In genomic region chr5:105501315-105501714, GRCh38 we compare ENCODE assay signal across 14 cellular contexts.
"Had no signal": no experiment of that assay in that cellular context is flagged by ENCODE, and none has a peak within 500 bp of the region (broad histone marks: within the 10 kb centered on the region; RNA-seq: fewer than 3 reads in every experiment).

No MANE protein-coding gene starts in this region.

- H3K27ac Mint-ChIP-seq: activated CD4-positive, alpha-beta T cell treated with anti-CD3 and anti-CD28 coated beads, Interleukin-2, amount 10 ng/mL, durations not matched to agents 7 days and 5 days; activated naive CD4-positive, alpha-beta T cell treated with anti-CD3 and anti-CD28 coated beads, Interleukin-2, amount 50 U/mL, for 24 hours; stimulated activated naive B cell treated with anti-CD40 and anti-IgM and Interleukin-4, amounts not matched to agents 10 μg/mL and 1 μg/mL and 100 μg/mL, for 72 hours had no signal

- H3K9me3 Mint-ChIP-seq: activated naive CD4-positive, alpha-beta T cell treated with anti-CD3 and anti-CD28 coated beads, Interleukin-2, amount 50 U/mL, for 24 hours; central memory CD8-positive, alpha-beta T cell; stimulated activated naive B cell treated with anti-CD40 and anti-IgM and Interleukin-4, amounts not matched to agents 10 μg/mL and 1 μg/mL and 100 μg/mL, for 72 hours had no signal

- H3K27me3 Mint-ChIP-seq: activated CD4-positive, alpha-beta T cell treated with anti-CD3 and anti-CD28 coated beads, Interleukin-2, amount 10 ng/mL, durations not matched to agents 7 days and 5 days; activated naive CD4-positive, alpha-beta T cell treated with anti-CD3 and anti-CD28 coated beads, Interleukin-2, amount 50 U/mL, for 24 hours; central memory CD8-positive, alpha-beta T cell; stimulated activated naive B cell treated with anti-CD40 and anti-IgM and Interleukin-4, amounts not matched to agents 10 μg/mL and 1 μg/mL and 100 μg/mL, for 72 hours had no signal

- H3K4me1 Mint-ChIP-seq: activated CD4-positive, alpha-beta T cell treated with anti-CD3 and anti-CD28 coated beads, Interleukin-2, amount 10 ng/mL, durations not matched to agents 7 days and 5 days; activated naive CD4-positive, alpha-beta T cell treated with anti-CD3 and anti-CD28 coated beads, Interleukin-2, amount 50 U/mL, for 24 hours; central memory CD8-positive, alpha-beta T cell; stimulated activated naive B cell treated with anti-CD40 and anti-IgM and Interleukin-4, amounts not matched to agents 10 μg/mL and 1 μg/mL and 100 μg/mL, for 72 hours had no signal

- H3K36me3 Mint-ChIP-seq: activated naive CD4-positive, alpha-beta T cell treated with anti-CD3 and anti-CD28 coated beads, Interleukin-2, amount 50 U/mL, for 24 hours; stimulated activated naive B cell treated with anti-CD40 and anti-IgM and Interleukin-4, amounts not matched to agents 10 μg/mL and 1 μg/mL and 100 μg/mL, for 72 hours had no signal

- H3K4me3 Mint-ChIP-seq: activated CD4-positive, alpha-beta T cell treated with anti-CD3 and anti-CD28 coated beads, Interleukin-2, amount 10 ng/mL, durations not matched to agents 7 days and 5 days; activated naive CD4-positive, alpha-beta T cell treated with anti-CD3 and anti-CD28 coated beads, Interleukin-2, amount 50 U/mL, for 24 hours; central memory CD8-positive, alpha-beta T cell; stimulated activated naive B cell treated with anti-CD40 and anti-IgM and Interleukin-4, amounts not matched to agents 10 μg/mL and 1 μg/mL and 100 μg/mL, for 72 hours had no signal

- ATAC-seq: activated CD4-positive, CD25-positive, alpha-beta regulatory T cell treated with anti-CD3 and anti-CD28 coated beads, Interleukin-2, amount 50 U/mL, for 24 hours; left lung; stimulated activated naive B cell treated with anti-CD40 and anti-IgM and Interleukin-4, amounts not matched to agents 10 μg/mL and 1 μg/mL and 100 μg/mL, for 72 hours; upper lobe of right lung had no signal

- DNase-seq: activated CD4-positive, alpha-beta T cell treated with anti-CD3 and anti-CD28 coated beads, Interleukin-2, amount 10 ng/mL, durations not matched to agents 7 days and 5 days; activated CD8-positive, alpha-beta memory T cell treated with anti-CD3 and anti-CD28 coated beads for 24 hours; activated gamma-delta T cell; colonic mucosa; foreskin melanocyte; hypothalamus; kidney; left lung; occipital lobe; stimulated activated naive B cell treated with anti-CD40 and anti-IgM and Interleukin-4, amounts not matched to agents 10 μg/mL and 1 μg/mL and 100 μg/mL, for 72 hours; upper lobe of right lung had no signal
